In the genomic region with DNA sequence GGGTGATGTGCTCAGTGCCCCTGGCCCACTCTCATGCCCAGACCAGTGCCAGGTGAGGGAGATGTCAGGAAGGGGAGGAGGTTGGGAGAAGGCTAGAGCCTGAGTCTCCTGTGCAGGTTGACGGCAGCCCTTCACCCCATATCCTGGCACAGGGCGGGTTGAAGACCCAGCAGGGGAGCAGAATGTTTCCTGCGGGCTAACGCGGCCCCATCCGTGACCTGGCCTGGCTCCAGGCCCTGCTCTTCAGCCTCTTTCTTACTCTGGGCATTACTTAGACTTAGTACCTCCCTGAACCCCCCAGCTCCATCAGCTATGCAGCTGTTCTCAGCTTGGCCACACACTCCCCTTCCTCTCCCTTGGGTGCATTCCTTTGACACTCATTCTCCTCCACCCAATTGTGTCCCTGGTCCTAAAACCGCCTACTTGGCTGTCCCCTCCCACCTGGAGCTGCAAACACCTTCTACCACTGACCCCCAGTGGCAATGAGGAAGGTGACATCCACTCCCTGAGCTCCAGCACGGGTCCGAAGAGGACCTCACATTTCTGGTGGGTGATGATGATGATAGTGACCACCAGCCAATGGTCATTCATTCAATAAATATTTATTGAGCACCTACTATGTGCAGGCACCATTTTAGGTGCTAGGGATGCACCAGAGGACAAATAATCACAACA, we compare ENCODE assay signal across 12 cellular contexts.
DNase-seq lines count a peak whose midpoint lies in the region; ATAC-seq, FAIRE-seq and TF ChIP-seq lines count a peak whose summit lies in the region.
"Had no signal": no experiment of that assay in that cellular context is flagged by ENCODE, and none has a peak within 500 bp of the region (broad histone marks: within the 10 kb centered on the region; RNA-seq: fewer than 3 reads in every experiment).

No MANE protein-coding gene starts in this region.

- H3K4me3 ChIP-seq in kidney (ENCODE audit: low read length in 2 of 2): no peak overlapping the region

- TF ChIP-seq CTCF in kidney (IDR thresholded peaks at IDR 0.05; ENCODE audit: borderline replicate concordance, extremely low read depth, insufficient read depth): no peak

- H3K27ac Mint-ChIP-seq in IgD-negative memory B cell: peak overlapping the region in 2 of 3 donors; percentile 29 to 35
- H3K27ac Mint-ChIP-seq: HFFc6 had no signal

- no peaks in the 10 kb centered on the region for H3K36me3 ChIP-seq in kidney (ENCODE audit: control insufficient read depth in 1 of 2, insufficient read depth in 2 of 2, low read length in 2 of 2)

- H3K4me3 Mint-ChIP-seq in IgD-negative memory B cell: no peak overlapping the region
- H3K4me3 Mint-ChIP-seq: HFFc6 had no signal

- intact Hi-C loops in kidney (cut with DNase I): no loop called here

- ATAC-seq in left lobe of liver (peak; percentile 62), GM21381 (IDR thresholded peaks at IDR 0.05; ENCODE audit: unreplicated experiment) (no peak)
- ATAC-seq: sciatic nerve; stimulated activated naive CD8-positive, alpha-beta T cell treated with anti-CD3 and anti-CD28 coated beads, Interleukin-15, Interleukin-2, amounts not matched to agents 100 U/mL and 50 U/mL, for 24 hours had no signal

- no peak overlapping the region for H3K27ac ChIP-seq in kidney (ENCODE audit: low read depth in 2 of 2, low read length in 2 of 2)

- peaks cover 0 to 2% (median 0%) of the 10 kb centered on the region in 3 donors for H3K9me3 Mint-ChIP-seq in IgD-negative memory B cell

- no peaks in the 10 kb centered on the region for H3K4me1 ChIP-seq in kidney (ENCODE audit: control insufficient read depth in 1 of 2, insufficient read depth in 1 of 2, low read depth in 1 of 2, low read length in 2 of 2)

- H3K27me3 Mint-ChIP-seq in IgD-negative memory B cell: peaks cover 8% of the 10 kb centered on the region

- H3K36me3 Mint-ChIP-seq in IgD-negative memory B cell: peaks cover 2% of the 10 kb centered on the region

- H3K4me1 Mint-ChIP-seq in IgD-negative memory B cell: peaks cover 0 to 1% (median 1%) of the 10 kb centered on the region in 3 donors

- no peak for FAIRE-seq in kidney (lab: Jason Lieb, UNC)

- no peak overlapping the region for H3K9ac ChIP-seq in kidney (ENCODE audit: low read length in 2 of 2)

- H3K9me3 ChIP-seq in kidney (ENCODE audit: control insufficient read depth in 1 of 2, low read length in 2 of 2): peaks cover 0 to 4% of the 10 kb centered on the region in 2 donors

- DNase-seq in DMS 273 (lab: John Stamatoyannopoulos, UW; ENCODE audit: unreplicated experiment) (peak; percentile 70), RPMI7951 (ENCODE audit: low read depth) (peak; percentile 16), left lobe of liver (ENCODE audit: low spot score) (peak; percentile 41), kidney (no peak), germinal center (ENCODE audit: low spot score) (no peak)
- no peak for DNase-seq in activated CD4-positive, CD25-positive, alpha-beta regulatory T cell treated with anti-CD3 and anti-CD28 coated beads, Interleukin-2, amount 50 U/mL, for 72 hours
- DNase-seq: HFFc6; NCI-H2029; stimulated activated naive CD8-positive, alpha-beta T cell treated with anti-CD3 and anti-CD28 coated beads, Interleukin-15, Interleukin-2, amounts not matched to agents 100 U/mL and 50 U/mL, for 24 hours had no signal

Comparison
In these comparisons a context has a peak if more than half of its experiments do, and no peak if none do; other contexts are left out.
1. DNase-seq: peak in DMS 273 (single experiment), RPMI7951 (single experiment) and left lobe of liver (single experiment); none in kidney (single experiment), activated CD4-positive, CD25-positive, alpha-beta regulatory T cell treated with anti-CD3 and anti-CD28 coated beads, Interleukin-2, amount 50 U/mL, for 72 hours (single experiment) and germinal center (single experiment).